18 cellular contexts compared by ENCODE assay signal in the genomic region with DNA sequence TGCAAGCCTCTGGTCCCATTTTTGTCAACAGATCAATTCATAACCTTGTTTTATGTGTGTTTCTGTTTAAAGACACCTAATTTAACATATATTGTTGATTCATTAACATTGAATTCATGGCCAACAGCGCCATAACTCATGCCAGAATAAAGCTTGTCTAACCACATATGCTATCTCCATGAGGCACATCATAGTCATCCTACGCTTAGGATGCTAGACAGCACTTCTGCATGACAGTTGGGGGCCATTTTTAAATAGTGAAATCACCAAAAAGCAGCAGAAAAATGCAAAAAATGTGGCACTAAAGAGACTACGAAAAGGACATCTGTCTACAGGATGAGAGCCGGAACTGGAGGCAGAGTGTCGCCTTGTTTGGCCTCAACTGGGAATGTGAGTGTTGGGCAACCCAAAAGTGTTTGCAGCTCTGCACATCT. TPM values are rescaled to one million over a fixed set of nuclear protein-coding genes. Genes with fewer than 3 reads are reported as not detected.
DNase-seq lines count a peak whose midpoint lies in the region; ATAC-seq and TF ChIP-seq lines count a peak whose summit lies in the region.
"Had no signal": no experiment of that assay in that cellular context is flagged by ENCODE, and none has a peak within 500 bp of the region (broad histone marks: within the 10 kb centered on the region; RNA-seq: fewer than 3 reads in every experiment).

No MANE protein-coding gene starts in this region.

- peak overlapping the region; percentile 26 for H3K27ac Mint-ChIP-seq in MCF 10A (ENCODE audit: low read depth, unreplicated experiment)
- H3K27ac Mint-ChIP-seq: dendritic cell treated with granulocyte-macrophage colony-stimulating factor and Interleukin-4, amounts not matched to agents 40 ng/mL and 50 ng/mL, for 4 days had no signal

- H3K4me2 ChIP-seq in mammary epithelial cell (ENCODE audit: insufficient read depth, low read depth, low read length): no peak overlapping the region
- H3K4me2 ChIP-seq in fibroblast of lung (ENCODE audit: extremely low read depth, insufficient read depth, low read length): peak overlapping the region; percentile 1

- H3K27me3 ChIP-seq in mammary epithelial cell (ENCODE audit: insufficient read depth, low read length): no peaks in the 10 kb centered on the region
- no peaks in the 10 kb centered on the region for H3K27me3 ChIP-seq in Panc1 (ENCODE audit: control insufficient read depth, insufficient read depth, low read length)
- no peaks in the 10 kb centered on the region for H3K27me3 ChIP-seq in fibroblast of lung (ENCODE audit: control insufficient read depth, insufficient read depth, low read length)

- H3K9me3 ChIP-seq in mammary epithelial cell (replicated peaks; ENCODE audit: insufficient read depth, low read length) (no peaks in the 10 kb centered on the region), Panc1 (ENCODE audit: control insufficient read depth, insufficient read depth, low read depth, low read length) (no peaks in the 10 kb centered on the region), fibroblast of lung (ENCODE audit: control insufficient read depth, insufficient read depth, low read depth, low read length) (no peaks in the 10 kb centered on the region)

- BruUV-seq in MCF 10A (replicated peaks; lab: Mats Ljungman, UMichigan) (no TSS peak), mammary epithelial cell (replicated peaks; lab: Mats Ljungman, UMichigan) (no TSS peak), Panc1 (replicated peaks; lab: Mats Ljungman, UMichigan) (no TSS peak)

- WGBS in mammary epithelial cell (ENCODE audit: low coverage, missing lambda C conversion rate): 98% methylated on average over 5 of the region's 5 CpGs

- CTCF ChIA-PET in MCF 10A (lab: Yijun Ruan, JAX): no interaction called here
- CTCF ChIA-PET in mammary epithelial cell (lab: Charles Lee; ENCODE audit: low non-redundant PET): no interaction called here
- CTCF ChIA-PET in Panc1 (lab: Charles Lee): no interaction called here

- dilution Hi-C loops in mammary epithelial cell (cut with HindIII; ENCODE audit: low sequenced_read_pairs): no loop called here

- H2AFZ ChIP-seq in mammary epithelial cell (ENCODE audit: low read depth, low read length) (no peak overlapping the region), fibroblast of lung (ENCODE audit: low read length) (no peak overlapping the region)
- H2AFZ ChIP-seq: parathyroid adenoma had no signal

- H3K27ac ChIP-seq in mammary epithelial cell (ENCODE audit: insufficient read depth, low read depth, low read length) (no peak overlapping the region), Panc1 (ENCODE audit: low read length) (peak overlapping the region; percentile 64), fibroblast of lung (ENCODE audit: insufficient read depth, low read length) (peak overlapping the region; percentile 73)
- H3K27ac ChIP-seq: 22Rv1, parathyroid adenoma, VCaP had no signal

- TF ChIP-seq CTCF in MCF 10A (IDR thresholded peaks at IDR 0.05; ENCODE audit: unreplicated experiment) (no peak), mammary epithelial cell (conservative IDR thresholded peaks at IDR 0.05 in 1 of 2, IDR thresholded peaks at IDR 0.05 in 1 of 2; ENCODE audit: extremely low read depth in 1 of 2, insufficient read depth in 1 of 2, low read depth in 1 of 2, low read length in 2 of 2) (no peak), Panc1 (IDR thresholded peaks at IDR 0.05) (no peak), fibroblast of lung (conservative IDR thresholded peaks at IDR 0.05 in 1 of 2, IDR thresholded peaks at IDR 0.05 in 1 of 2; ENCODE audit: low read depth in 1 of 2, low read length in 2 of 2) (no peak)

- peaks cover 57% of the 10 kb centered on the region for H3K79me2 ChIP-seq in mammary epithelial cell (ENCODE audit: insufficient read depth, low read length)
- peaks cover 88% of the 10 kb centered on the region for H3K79me2 ChIP-seq in fibroblast of lung (ENCODE audit: control insufficient read depth, insufficient read depth, low read length)

- DNase-seq in MCF 10A (ENCODE audit: unreplicated experiment) (no peak), mammary epithelial cell (no peak), Panc1 (ENCODE audit: low read depth, low spot score) (no peak), fibroblast of lung (ENCODE audit: low read depth in 2 of 2) (peak in 1 of 2 donors; percentile 77), NCI-H2227 treated with DMSO at 0.1 percent for 48 hours (lab: John Stamatoyannopoulos, UW) (no peak), NCI-H1048 (lab: John Stamatoyannopoulos, UW) (no peak)
- DNase-seq in stimulated activated CD4-positive, alpha-beta T cell treated with anti-CD3 and anti-CD28 coated beads, Interleukin-12 subunit alpha, Interleukin-12 subunit beta, amount 100 ng/mL, for 4 hours: no peak
- DNase-seq in activated T-cell treated with anti-CD3 and anti-CD28 coated beads, Interleukin-2, amount 50 U/mL, for 1 hour: no peak
- DNase-seq: activated gamma-delta T cell treated with Interleukin-2 at 50 U/mL for 16 hours, GF-D8, left cardiac atrium, NCI-H1105, NCI-H345 had no signal

- H3K9ac ChIP-seq in mammary epithelial cell (ENCODE audit: insufficient read depth, low read length) (no peak overlapping the region), fibroblast of lung (ENCODE audit: insufficient read depth, low read length) (no peak overlapping the region)
- H3K9ac ChIP-seq: parathyroid adenoma had no signal

- no peak for ATAC-seq in Panc1
- ATAC-seq: esophagus mucosa had no signal

- H3K4me3 ChIP-seq in mammary epithelial cell (replicated peaks in 1 of 3; ENCODE audit: insufficient read depth in 1 of 3, low read depth in 2 of 3, low read length in 3 of 3): no peak overlapping the region
- no peak overlapping the region for H3K4me3 ChIP-seq in Panc1 (ENCODE audit: low read depth in 2 of 2, low read length in 2 of 2)
- H3K4me3 ChIP-seq in fibroblast of lung (replicated peaks in 1 of 4; ENCODE audit: control extremely low read depth in 1 of 4, insufficient read depth in 1 of 4, low read depth in 3 of 4, low read length in 4 of 4): no peak overlapping the region

- no peaks in the 10 kb centered on the region for H3K27me3 Mint-ChIP-seq in MCF 10A (ENCODE audit: insufficient read depth, unreplicated experiment)
- H3K27me3 Mint-ChIP-seq: dendritic cell treated with granulocyte-macrophage colony-stimulating factor and Interleukin-4, amounts not matched to agents 40 ng/mL and 50 ng/mL, for 4 days had no signal

- peaks cover 57% of the 10 kb centered on the region for H3K4me1 Mint-ChIP-seq in MCF 10A (ENCODE audit: insufficient read depth, unreplicated experiment)

- intact Hi-C loops in MCF 10A (cut with micrococcal nuclease) (no loop called here), mammary epithelial cell (cut with micrococcal nuclease) (no loop called here), Panc1 (cut with micrococcal nuclease; ENCODE audit: unreplicated experiment) (no loop called here)

- in situ Hi-C loops in mammary epithelial cell (cut with MboI; ENCODE audit: low sequenced_read_pairs in 2 of 2): no loop called here
- in situ Hi-C loops in Panc1 (cut with HindIII; ENCODE audit: low pct_unique_long_range_greater_than_20kb, low sequenced_read_pairs): no loop called here

- POLR2A ChIA-PET in MCF 10A (lab: Yijun Ruan, JAX): interaction anchor here (0.6 to 0.8 kb wide), 3 partner anchors 32 to 115 kb away, joined by 3 read pairs; no protein-coding TSS in a partner anchor
- POLR2A ChIA-PET in Panc1 (lab: Charles Lee): no interaction called here

- H3K36me3 ChIP-seq in mammary epithelial cell (ENCODE audit: insufficient read depth, low read length) (peaks cover 2% of the 10 kb centered on the region), Panc1 (ENCODE audit: control insufficient read depth, insufficient read depth, low read length) (no peaks in the 10 kb centered on the region), fibroblast of lung (ENCODE audit: control insufficient read depth, insufficient read depth, low read length) (peaks cover 9% of the 10 kb centered on the region)

- H3K4me1 ChIP-seq in mammary epithelial cell (ENCODE audit: insufficient read depth, low read length) (peaks cover 70% of the 10 kb centered on the region), Panc1 (ENCODE audit: control insufficient read depth, insufficient read depth, low read length) (peaks cover 74% of the 10 kb centered on the region), fibroblast of lung (ENCODE audit: control insufficient read depth, extremely low read depth, insufficient read depth, low read length) (peaks cover 53% of the 10 kb centered on the region)
- H3K4me1 ChIP-seq: parathyroid adenoma had no signal

- H3K4me3 Mint-ChIP-seq in MCF 10A (ENCODE audit: unreplicated experiment): peak overlapping the region; percentile 35
- H3K4me3 Mint-ChIP-seq: dendritic cell treated with granulocyte-macrophage colony-stimulating factor and Interleukin-4, amounts not matched to agents 40 ng/mL and 50 ng/mL, for 4 days had no signal

- no peaks in the 10 kb centered on the region for H3K9me3 Mint-ChIP-seq in MCF 10A (ENCODE audit: unreplicated experiment)
- H3K9me3 Mint-ChIP-seq: dendritic cell treated with granulocyte-macrophage colony-stimulating factor and Interleukin-4, amounts not matched to agents 40 ng/mL and 50 ng/mL, for 4 days had no signal

- H4K20me1 ChIP-seq in mammary epithelial cell (ENCODE audit: insufficient read depth, low read length): no peaks in the 10 kb centered on the region
- no peaks in the 10 kb centered on the region for H4K20me1 ChIP-seq in fibroblast of lung (ENCODE audit: control insufficient read depth, extremely low read depth, insufficient read depth, low read length)

- H3K36me3 Mint-ChIP-seq in MCF 10A (ENCODE audit: insufficient read depth, unreplicated experiment): peaks cover 12% of the 10 kb centered on the region

RNA-seq across cellular contexts. Expression of gene TRAM2, which starts 37.9 kb away (rescaled TPM):
- total RNA-seq in MCF 10A (2022) (9.9 and 10.1 TPM in 2 replicates), mammary epithelial cell (10 to 100 TPM; 12.5 to 16.9 TPM), Panc1 (2021; ENCODE audit: unreplicated experiment) (56.7 TPM), fibroblast of lung (69.6 and 131 TPM in 2 replicates)
- polyA plus RNA-seq in mammary epithelial cell (13.8 TPM), fibroblast of lung (155 and 252 TPM in 2 replicates)
- polyA minus RNA-seq in mammary epithelial cell (39.2 TPM), fibroblast of lung (ENCODE audit: low replicate concordance) (254 and 398 TPM in 2 replicates)
- 32.2 TPM for polyA plus RNA-seq in Panc1 (2012; ENCODE audit: insufficient read length)
- polyA plus RNA-seq in fibroblast of lung (2012): 107 and 217 TPM in 2 replicates
